In genomic region chr16:23952128-23953041, GRCh38 we compare ENCODE assay signal across 1 cellular context.
TF ChIP-seq lines count a peak whose summit lies in the region.

No MANE protein-coding gene starts in this region.

TF ChIP-seq in HEK293, 187 proteins besides CTCF, POLR2A, EP300 and RAD21 (continued from another document):
- TF ChIP-seq YY2 (tag by site-specific recombination; IDR thresholded peaks at IDR 0.05) (no peak), ZFHX2 (tag by site-specific recombination; conservative IDR thresholded peaks at IDR 0.05) (peak; percentile 71), ZEB2 (tag by site-specific recombination; IDR thresholded peaks at IDR 0.05) (no peak), ZNF398 (tag by site-specific recombination; IDR thresholded peaks at IDR 0.05) (peak; percentile 44; the same call in 1 of the 2 replicates), IKZF3 (tag by site-specific recombination; IDR thresholded peaks at IDR 0.05) (peak; percentile 58; the same call in 1 of the 2 replicates), ZFP41 (tag by site-specific recombination; IDR thresholded peaks at IDR 0.05; ENCODE audit: borderline replicate concordance) (no peak), YY1 (tag by site-specific recombination; IDR thresholded peaks at IDR 0.05) (no peak), SCRT2 (tag by site-specific recombination; IDR thresholded peaks at IDR 0.05) (peak; percentile 56; the same call in 1 of the 2 replicates), ZNF473 (tag by site-specific recombination; IDR thresholded peaks at IDR 0.05) (no peak), SP3 (tag by site-specific recombination; IDR thresholded peaks at IDR 0.05) (no peak), ZNF664 (tag by site-specific recombination; IDR thresholded peaks at IDR 0.05) (no peak), ZSCAN18 (tag by site-specific recombination; IDR thresholded peaks at IDR 0.05) (no peak), ZNF292 (tag by site-specific recombination; IDR thresholded peaks at IDR 0.05; ENCODE audit: borderline replicate concordance, low read depth) (no peak), MZF1 (tag by site-specific recombination; IDR thresholded peaks at IDR 0.05; ENCODE audit: borderline replicate concordance) (no peak), ZFP69B (tag by site-specific recombination; IDR thresholded peaks at IDR 0.05) (no peak), OSR2 (tag by site-specific recombination; IDR thresholded peaks at IDR 0.05) (peak; percentile 72), ZBTB17 (tag by site-specific recombination; IDR thresholded peaks at IDR 0.05) (peak; percentile 46; the same call in 1 of the 2 replicates), ZNF266 (tag by site-specific recombination; IDR thresholded peaks at IDR 0.05; ENCODE audit: low read depth) (no peak), MEIS1 (CRISPR knock-in tag; IDR thresholded peaks at IDR 0.05; ENCODE audit: borderline replicate concordance) (no peak), ZIC2 (tag by site-specific recombination; IDR thresholded peaks at IDR 0.05) (0 out of 2 replicates have a peak, but pooled peaks have one; percentile 35), BCL6B (tag by site-specific recombination; IDR thresholded peaks at IDR 0.05) (no peak)
